Comparison of ENCODE assay signal across 1 cellular context in genomic region chr1:173997796-173998195, GRCh38.
TF ChIP-seq lines count a peak whose summit lies in the region.

No MANE protein-coding gene starts in this region.

TF ChIP-seq in SK-N-SH, 30 proteins besides CTCF, POLR2A, EP300 and RAD21 (continued from another document):
- no peak for TF ChIP-seq POLR2AphosphoS5 (IDR thresholded peaks at IDR 0.05; ENCODE audit: low read depth, low read length)
- TF ChIP-seq MAX (IDR thresholded peaks at IDR 0.05; ENCODE audit: low read depth): no peak
- TF ChIP-seq FOXJ3 (CRISPR knock-in tag; IDR thresholded peaks at IDR 0.05): no peak
- TF ChIP-seq GATA2 (CRISPR knock-in tag; IDR thresholded peaks at IDR 0.05): no peak
- no peak for TF ChIP-seq TAF1 (IDR thresholded peaks at IDR 0.05; ENCODE audit: borderline replicate concordance, low read depth, low read length)
- TF ChIP-seq NFIC (IDR thresholded peaks at IDR 0.05; ENCODE audit: borderline replicate concordance): no peak
- no peak for TF ChIP-seq TCF12 (IDR thresholded peaks at IDR 0.05)
- TF ChIP-seq MXI1 (IDR thresholded peaks at IDR 0.05; ENCODE audit: low read depth, low read length): no peak
- no peak for TF ChIP-seq RFX5 (IDR thresholded peaks at IDR 0.05; ENCODE audit: low read length)
- TF ChIP-seq SIN3A (IDR thresholded peaks at IDR 0.05; ENCODE audit: borderline replicate concordance, low read depth, low read length): no peak
